9 cellular contexts compared by ENCODE assay signal in the genomic region with DNA sequence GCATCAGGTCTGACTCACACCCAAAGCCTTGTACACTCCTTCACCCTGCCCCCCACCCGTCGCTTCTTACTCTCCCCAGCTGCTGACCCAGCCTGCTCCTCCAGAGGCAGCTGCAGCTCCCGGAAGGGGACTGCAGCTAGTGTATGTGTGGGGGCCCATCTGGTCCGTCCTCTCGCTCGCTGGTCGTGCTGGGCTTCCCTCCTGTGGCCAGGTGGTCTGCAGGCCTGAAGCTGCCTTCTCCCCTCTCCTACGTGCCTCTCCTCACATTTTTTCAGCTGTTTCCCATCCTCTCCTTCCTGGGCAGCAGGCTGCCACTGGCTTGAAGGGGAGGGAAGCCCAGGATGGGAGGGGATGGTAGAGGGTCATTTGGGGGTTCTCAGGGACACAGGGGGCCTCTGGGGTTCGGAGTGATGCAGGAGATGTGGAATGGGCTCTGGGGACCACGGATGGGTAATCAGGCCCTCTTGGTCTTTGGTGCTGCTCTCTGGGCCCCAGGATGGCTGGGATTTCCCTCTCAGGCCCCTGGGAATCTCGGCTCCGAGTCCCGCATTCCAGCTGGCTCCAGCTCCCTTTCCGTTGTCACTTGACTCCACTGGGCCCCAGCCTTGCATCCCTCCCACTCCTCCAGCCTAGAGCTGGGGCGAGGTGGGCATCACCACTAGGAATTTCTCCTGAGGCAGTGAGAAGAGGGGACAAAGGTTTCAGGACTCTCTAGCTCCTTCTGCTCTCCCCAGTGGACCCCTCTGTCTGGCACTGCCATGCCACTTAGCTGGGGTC. TPM values are rescaled to one million over a fixed set of nuclear protein-coding genes. Genes with fewer than 3 reads are reported as not detected.
DNase-seq lines count a peak whose midpoint lies in the region; ATAC-seq and TF ChIP-seq lines count a peak whose summit lies in the region.
"Had no signal": no experiment of that assay in that cellular context is flagged by ENCODE, and none has a peak within 500 bp of the region (broad histone marks: within the 10 kb centered on the region; RNA-seq: fewer than 3 reads in every experiment).

No MANE protein-coding gene starts in this region.

- no peak for ATAC-seq in central memory CD8-positive, alpha-beta T cell (replicated peaks; ENCODE audit: extremely low read depth, poor library complexity, severe bottlenecking)

- H3K4me1 Mint-ChIP-seq in activated CD4-positive, alpha-beta T cell treated with anti-CD3 and anti-CD28 coated beads, Interleukin-2, amount 10 ng/mL, durations not matched to agents 24 days and 14 days = peaks cover 51% of the 10 kb centered on the region
- peaks cover 39% of the 10 kb centered on the region for H3K4me1 Mint-ChIP-seq in central memory CD8-positive, alpha-beta T cell
- peaks cover 71% of the 10 kb centered on the region for H3K4me1 Mint-ChIP-seq in type B pancreatic cell (ENCODE audit: unreplicated experiment)

- H3K4me3 Mint-ChIP-seq in activated CD4-positive, alpha-beta T cell treated with anti-CD3 and anti-CD28 coated beads, Interleukin-2, amount 10 ng/mL, durations not matched to agents 24 days and 14 days = no peak overlapping the region
- H3K4me3 Mint-ChIP-seq in central memory CD8-positive, alpha-beta T cell = peak overlapping the region; percentile 79
- peak overlapping the region; percentile 92 for H3K4me3 Mint-ChIP-seq in type B pancreatic cell

- no peak for TF ChIP-seq CTCF in type B pancreatic cell (conservative IDR thresholded peaks at IDR 0.05)

- in situ Hi-C loops in ACHN (cut with HindIII; ENCODE audit: low pct_ligation_motif_present, low pct_unique_long_range_greater_than_20kb, low sequenced_read_pairs) = no loop called here

- peaks cover 3% of the 10 kb centered on the region for H3K27me3 Mint-ChIP-seq in activated CD4-positive, alpha-beta T cell treated with anti-CD3 and anti-CD28 coated beads, Interleukin-2, amount 10 ng/mL, durations not matched to agents 24 days and 14 days
- no peaks in the 10 kb centered on the region for H3K27me3 Mint-ChIP-seq in central memory CD8-positive, alpha-beta T cell
- no peaks in the 10 kb centered on the region for H3K27me3 Mint-ChIP-seq in type B pancreatic cell

- DNase-seq in activated CD4-positive, alpha-beta T cell treated with anti-CD3 and anti-CD28 coated beads, Interleukin-2, amount 10 ng/mL, durations not matched to agents 24 days and 14 days = no peak
- no peak for DNase-seq in activated CD4-positive, alpha-beta T cell treated with anti-CD3 and anti-CD28 coated beads, Interleukin-2, amount 50 U/mL, for 48 hours
- no peak for DNase-seq in central memory CD8-positive, alpha-beta T cell (ENCODE audit: low spot score in 2 of 2)
- DNase-seq in mesenteric fat pad (ENCODE audit: low spot score) (peak; percentile 80), type B pancreatic cell (ENCODE audit: extremely low spot score, unreplicated experiment) (no peak), NCI-H187 (lab: John Stamatoyannopoulos, UW) (no peak), activated gamma-delta T cell treated with Interleukin-2 at 50 U/mL for 16 hours (no peak), ACHN (no peak)
- DNase-seq: BE2C had no signal

- H3K36me3 Mint-ChIP-seq in activated CD4-positive, alpha-beta T cell treated with anti-CD3 and anti-CD28 coated beads, Interleukin-2, amount 10 ng/mL, durations not matched to agents 24 days and 14 days (ENCODE audit: low read depth) = no peaks in the 10 kb centered on the region
- peaks cover 4% of the 10 kb centered on the region for H3K36me3 Mint-ChIP-seq in central memory CD8-positive, alpha-beta T cell (ENCODE audit: insufficient read depth)
- peaks cover 5% of the 10 kb centered on the region for H3K36me3 Mint-ChIP-seq in type B pancreatic cell

- intact Hi-C loops in activated CD4-positive, alpha-beta T cell treated with anti-CD3 and anti-CD28 coated beads, Interleukin-2, amount 10 ng/mL, durations not matched to agents 24 days and 14 days (cut with micrococcal nuclease) = no loop called here

- H3K27ac Mint-ChIP-seq in activated CD4-positive, alpha-beta T cell treated with anti-CD3 and anti-CD28 coated beads, Interleukin-2, amount 10 ng/mL, durations not matched to agents 24 days and 14 days = peak overlapping the region; percentile 31
- no peak overlapping the region for H3K27ac Mint-ChIP-seq in central memory CD8-positive, alpha-beta T cell (ENCODE audit: low read depth)
- peak overlapping the region; percentile 97 for H3K27ac Mint-ChIP-seq in type B pancreatic cell

- no peaks in the 10 kb centered on the region for H3K9me3 Mint-ChIP-seq in activated CD4-positive, alpha-beta T cell treated with anti-CD3 and anti-CD28 coated beads, Interleukin-2, amount 10 ng/mL, durations not matched to agents 24 days and 14 days
- H3K9me3 Mint-ChIP-seq in central memory CD8-positive, alpha-beta T cell = no peaks in the 10 kb centered on the region
- H3K9me3 Mint-ChIP-seq in type B pancreatic cell = no peaks in the 10 kb centered on the region

RNA-seq across cellular contexts. Expression of a gene that starts 2.1 kb away (rescaled TPM):
- 18.8 and 22.9 TPM in 2 replicates for total RNA-seq in activated CD4-positive, alpha-beta T cell treated with anti-CD3 and anti-CD28 coated beads, Interleukin-2, amount 10 ng/mL, durations not matched to agents 24 days and 14 days
- 82.1 TPM for total RNA-seq in mesenteric fat pad
- total RNA-seq in type B pancreatic cell (ENCODE audit: low replicate concordance) = 197 and 315 TPM in 2 replicates

RNA-seq across cellular contexts. Expression of a gene that starts 25.8 kb away (rescaled TPM):
- 58.7 and 60.3 TPM in 2 replicates for total RNA-seq in activated CD4-positive, alpha-beta T cell treated with anti-CD3 and anti-CD28 coated beads, Interleukin-2, amount 10 ng/mL, durations not matched to agents 24 days and 14 days
- total RNA-seq in mesenteric fat pad = 44.4 TPM
- total RNA-seq in type B pancreatic cell (ENCODE audit: low replicate concordance) = 40.8 and 78.7 TPM in 2 replicates

RNA-seq across cellular contexts. Expression of a gene that starts 31.9 kb away (rescaled TPM):
- total RNA-seq in activated CD4-positive, alpha-beta T cell treated with anti-CD3 and anti-CD28 coated beads, Interleukin-2, amount 10 ng/mL, durations not matched to agents 24 days and 14 days = 74.8 and 84.2 TPM in 2 replicates
- total RNA-seq in mesenteric fat pad (23.5 TPM), type B pancreatic cell (ENCODE audit: low replicate concordance) (43.8 and 79.4 TPM in 2 replicates)

RNA-seq across cellular contexts. Expression of a gene that starts 49.8 kb away (rescaled TPM):
- not detected in 2 replicates for total RNA-seq in activated CD4-positive, alpha-beta T cell treated with anti-CD3 and anti-CD28 coated beads, Interleukin-2, amount 10 ng/mL, durations not matched to agents 24 days and 14 days
- not detected for total RNA-seq in mesenteric fat pad
- 2.7 and 3.6 TPM in 2 replicates for total RNA-seq in type B pancreatic cell (ENCODE audit: low replicate concordance)

RNA-seq across cellular contexts. Expression of a gene that starts 58.6 kb away (rescaled TPM):
- not detected in 2 replicates for total RNA-seq in activated CD4-positive, alpha-beta T cell treated with anti-CD3 and anti-CD28 coated beads, Interleukin-2, amount 10 ng/mL, durations not matched to agents 24 days and 14 days
- not detected for total RNA-seq in mesenteric fat pad
- 0.31 and 3.5 TPM in 2 replicates for total RNA-seq in type B pancreatic cell (ENCODE audit: low replicate concordance)
